ENCODE assay signal across 18 cellular contexts in genomic region chr12:54010972-54011664, GRCh38. TPM values are rescaled to one million over a fixed set of nuclear protein-coding genes. Genes with fewer than 3 reads are reported as not detected.
DNase-seq lines count a peak whose midpoint lies in the region; ATAC-seq and TF ChIP-seq lines count a peak whose summit lies in the region.
"Had no signal": no experiment of that assay in that cellular context is flagged by ENCODE, and none has a peak within 500 bp of the region (broad histone marks: within the 10 kb centered on the region; RNA-seq: fewer than 3 reads in every experiment).

No MANE protein-coding gene starts in this region.

- H3K9me3 ChIP-seq in gastrocnemius medialis: no peaks in the 10 kb centered on the region
- H3K9me3 ChIP-seq: gastroesophageal sphincter, SK-N-SH had no signal

- H3K36me3 ChIP-seq in KMS-11 (ENCODE audit: insufficient read depth) (no peaks in the 10 kb centered on the region), gastrocnemius medialis (no peaks in the 10 kb centered on the region)
- H3K36me3 ChIP-seq: gastroesophageal sphincter had no signal

- H3K27me3 Mint-ChIP-seq in CD14-positive monocyte (ENCODE audit: low read depth in 3 of 3): peaks cover 97 to 98% (median 98%) of the 10 kb centered on the region in 3 donors
- peaks cover 95% of the 10 kb centered on the region for H3K27me3 Mint-ChIP-seq in central memory CD8-positive, alpha-beta T cell

- no peak overlapping the region for H3K27ac Mint-ChIP-seq in CD14-positive monocyte
- no peak overlapping the region for H3K27ac Mint-ChIP-seq in central memory CD8-positive, alpha-beta T cell (ENCODE audit: low read depth)

- ATAC-seq in central memory CD8-positive, alpha-beta T cell (replicated peaks; ENCODE audit: extremely low read depth, poor library complexity, severe bottlenecking): no peak
- ATAC-seq in gastrocnemius medialis: no peak
- ATAC-seq: gastroesophageal sphincter had no signal

- intact Hi-C loops in CD14-positive monocyte (cut with micrococcal nuclease): no loop called here
- intact Hi-C loops in gastrocnemius medialis (cut with DNase I; ENCODE audit: low total_unique reads): loop anchor here (5.0 kb wide), 1 partner anchor 514 kb away; the partner anchor contains the start of gene MAP3K12

- no peak for TF ChIP-seq POLR2A in gastrocnemius medialis (IDR thresholded peaks at IDR 0.05)

- H3K27me3 ChIP-seq in KMS-11 (ENCODE audit: insufficient read depth, low read depth) (peaks cover 98% of the 10 kb centered on the region), gastrocnemius medialis (no peaks in the 10 kb centered on the region)

- no peaks in the 10 kb centered on the region for H4K20me1 ChIP-seq in KMS-11 (ENCODE audit: insufficient read depth)

- DNase-seq in CD14-positive monocyte (ENCODE audit: low spot score) (no peak), gastrocnemius medialis (no peak), HuH-7 (ENCODE audit: low spot score) (no peak), SKM-1 (lab: John Stamatoyannopoulos, UW; ENCODE audit: unreplicated experiment) (no peak), Ammon's horn (ENCODE audit: low spot score) (no peak), SHP77 treated with DMSO at 0.1 percent for 48 hours (lab: John Stamatoyannopoulos, UW) (no peak)
- DNase-seq in central memory CD8-positive, alpha-beta T cell (ENCODE audit: low spot score in 2 of 2): no peak
- DNase-seq: activated gamma-delta T cell treated with Interleukin-2 at 50 U/mL for 16 hours; GF-D8; midbrain; NCI-H1105 treated with DMSO at 0.1 percent for 48 hours; SK-N-SH; stimulated activated CD4-positive, alpha-beta T cell treated with anti-CD3 and anti-CD28 coated beads, Interleukin-15, amount 100 ng/mL, for 24 hours had no signal

- no peak overlapping the region for H3K27ac ChIP-seq in KMS-11
- H3K27ac ChIP-seq in gastrocnemius medialis: peak overlapping the region; percentile 94 to 100 (median 98)
- H3K27ac ChIP-seq: gastroesophageal sphincter had no signal

- in situ Hi-C loops in gastrocnemius medialis (cut with MboI; ENCODE audit: low sequenced_read_pairs in 4 of 4): loop anchor here in 2 of 4 donors (10.0 to 25.0 kb wide), 2 partner anchors 194 to 351 kb away; partner anchors contain the start of gene GPR84 (in 2 of the 2)

- H3K36me3 Mint-ChIP-seq in CD14-positive monocyte: peaks cover 5 to 10% of the 10 kb centered on the region in 2 donors
- H3K36me3 Mint-ChIP-seq in central memory CD8-positive, alpha-beta T cell (ENCODE audit: insufficient read depth): peaks cover 22% of the 10 kb centered on the region

- TF ChIP-seq CTCF in CD14-positive monocyte (IDR thresholded peaks at IDR 0.05) (no peak), KMS-11 (conservative IDR thresholded peaks at IDR 0.05; ENCODE audit: low read depth, low read length) (no peak), gastrocnemius medialis (IDR thresholded peaks at IDR 0.05 in 4 of 5, conservative IDR thresholded peaks at IDR 0.05 in 1 of 5) (no peak)

- peak overlapping the region; percentile 9 for H3K4me2 ChIP-seq in KMS-11
- H3K4me2 ChIP-seq: SK-N-SH had no signal

- no peaks in the 10 kb centered on the region for H3K79me2 ChIP-seq in KMS-11 (ENCODE audit: insufficient read depth, low read depth)

- no peak overlapping the region for H2AFZ ChIP-seq in KMS-11 (ENCODE audit: low read depth)

- H3K4me3 ChIP-seq in KMS-11 (IDR thresholded peaks at IDR 0.05; ENCODE audit: insufficient read depth, low read depth, low read length) (no peak overlapping the region), gastrocnemius medialis (peak overlapping the region; percentile 62 to 81 (median 64))
- H3K4me3 ChIP-seq: gastroesophageal sphincter had no signal

- peaks cover 0 to 41% (median 13%) of the 10 kb centered on the region in 7 donors for H3K9me3 Mint-ChIP-seq in CD14-positive monocyte
- no peaks in the 10 kb centered on the region for H3K9me3 Mint-ChIP-seq in central memory CD8-positive, alpha-beta T cell

- peak overlapping the region; percentile 9 to 81 for H3K4me3 Mint-ChIP-seq in CD14-positive monocyte
- peak overlapping the region; percentile 4 for H3K4me3 Mint-ChIP-seq in central memory CD8-positive, alpha-beta T cell

- no peak overlapping the region for H3K9ac ChIP-seq in KMS-11
- H3K9ac ChIP-seq: SK-N-SH had no signal

- peaks cover 34% of the 10 kb centered on the region for H3K4me1 Mint-ChIP-seq in CD14-positive monocyte
- peaks cover 40% of the 10 kb centered on the region for H3K4me1 Mint-ChIP-seq in central memory CD8-positive, alpha-beta T cell

- peaks cover 14% of the 10 kb centered on the region for H3K4me1 ChIP-seq in KMS-11 (ENCODE audit: low read depth, poor library complexity, severe bottlenecking)
- peaks cover 51 to 62% of the 10 kb centered on the region in 2 donors for H3K4me1 ChIP-seq in gastrocnemius medialis

RNA-seq across cellular contexts. Expression of gene HOXC8, which starts 2.3 kb away (rescaled TPM):
- not detected for polyA plus RNA-seq in CD14-positive monocyte
- 1 to 10 TPM; 3.3 to 4.9 (median 3.8) TPM for total RNA-seq in gastrocnemius medialis
- total RNA-seq: activated CD8-positive, alpha-beta memory T cell treated with anti-CD3 and anti-CD28 coated beads for 36 hours; bronchial epithelial cell had no signal

RNA-seq across cellular contexts. Expression of gene HOXC9, which starts 11.2 kb away (rescaled TPM):
- polyA plus RNA-seq in CD14-positive monocyte: not detected
- total RNA-seq in gastrocnemius medialis: 10 to 100 TPM; 13.6 to 37.7 (median 26.3) TPM
- total RNA-seq: activated CD8-positive, alpha-beta memory T cell treated with anti-CD3 and anti-CD28 coated beads for 36 hours; bronchial epithelial cell; gastroesophageal sphincter had no signal

RNA-seq across cellular contexts. Expression of gene HOXC6, which starts 17.1 kb away (rescaled TPM):
- not detected for polyA plus RNA-seq in CD14-positive monocyte
- total RNA-seq in gastrocnemius medialis: 1 to 10 TPM; 1.0 to 4.7 (median 3.8) TPM
- total RNA-seq: activated CD8-positive, alpha-beta memory T cell treated with anti-CD3 and anti-CD28 coated beads for 36 hours; bronchial epithelial cell had no signal

RNA-seq across cellular contexts. Expression of gene HOXC5, which starts 21.7 kb away (rescaled TPM):
- polyA plus RNA-seq in CD14-positive monocyte: not detected
- 1 to 10 TPM in 1 of 4 donors, under 1 TPM in 1, not detected in 2; 0.36 to 1.4 TPM for total RNA-seq in gastrocnemius medialis
- total RNA-seq: activated CD8-positive, alpha-beta memory T cell treated with anti-CD3 and anti-CD28 coated beads for 36 hours; bronchial epithelial cell had no signal
- polyA plus RNA-seq: thymus had no signal

RNA-seq across cellular contexts. Expression of gene HOXC10, which starts 26.2 kb away (rescaled TPM):
- not detected for polyA plus RNA-seq in CD14-positive monocyte
- total RNA-seq in gastrocnemius medialis: 10 to 100 TPM; 23.9 to 48.3 (median 40.3) TPM
- total RNA-seq: activated CD8-positive, alpha-beta memory T cell treated with anti-CD3 and anti-CD28 coated beads for 36 hours; bronchial epithelial cell; gastroesophageal sphincter had no signal
